In the genomic region with DNA sequence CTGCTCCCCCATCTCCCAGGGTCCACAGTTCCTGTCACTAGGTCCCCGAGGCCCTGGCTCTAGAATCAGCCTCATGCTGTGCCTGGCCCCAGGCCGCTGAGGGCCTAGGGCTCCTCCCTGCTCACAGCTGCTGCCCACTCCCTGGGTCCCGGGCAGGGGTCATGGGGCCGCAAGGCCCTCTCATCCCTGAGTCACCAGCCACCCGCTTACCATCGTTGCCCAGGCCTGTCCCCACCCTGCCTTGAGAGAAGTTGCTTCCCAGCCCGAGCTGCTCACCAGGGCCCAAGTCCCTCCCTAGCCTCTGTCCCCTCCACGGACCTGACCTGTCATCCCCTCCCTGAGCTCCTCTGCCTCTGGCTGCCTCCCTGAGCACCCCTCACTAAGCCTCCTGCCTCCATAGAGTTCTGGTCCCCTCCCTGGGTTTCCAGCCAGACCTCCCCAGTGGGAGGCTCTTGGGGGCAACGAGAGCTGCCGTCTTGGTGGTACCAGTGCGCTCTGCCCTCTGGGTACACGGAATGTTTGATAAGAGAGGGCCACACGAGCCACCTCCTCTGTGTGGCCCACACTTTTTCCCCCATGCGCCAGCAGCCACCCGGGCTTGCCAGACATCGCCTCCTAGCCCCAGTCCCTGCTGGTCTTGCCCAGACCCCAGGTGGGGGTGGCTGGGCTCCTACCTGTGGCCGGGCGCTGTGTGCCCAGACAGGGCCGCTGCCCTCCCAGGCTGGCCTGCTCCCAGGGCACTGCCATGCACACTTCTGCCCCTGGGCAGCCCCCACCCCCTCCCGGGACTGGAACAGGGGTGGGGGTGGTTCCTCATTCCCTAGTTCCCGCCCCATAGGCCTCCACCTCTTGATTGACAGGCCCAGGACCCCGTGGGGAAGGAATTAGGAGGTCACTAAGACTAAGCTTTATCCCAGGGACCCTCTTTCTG, we compare ENCODE assay signal across 20 cellular contexts. TPM values are rescaled to one million over a fixed set of nuclear protein-coding genes. Genes with fewer than 3 reads are reported as not detected.
DNase-seq lines count a peak whose midpoint lies in the region; ATAC-seq and TF ChIP-seq lines count a peak whose summit lies in the region.
"Had no signal": no experiment of that assay in that cellular context is flagged by ENCODE, and none has a peak within 500 bp of the region (broad histone marks: within the 10 kb centered on the region; RNA-seq: fewer than 3 reads in every experiment).

No MANE protein-coding gene starts in this region.

- no peak for TF ChIP-seq EP300 in sigmoid colon (IDR thresholded peaks at IDR 0.05)

- intact Hi-C loops in mammary epithelial cell (cut with micrococcal nuclease): no loop called here
- intact Hi-C loops in mucosa of descending colon (cut with DNase I, micrococcal nuclease): loop anchor here in 1 of 2 donors (10.0 kb wide), 1 partner anchor 72 kb away; no protein-coding TSS in a partner anchor
- intact Hi-C loops in sigmoid colon (cut with DNase I): no loop called here

- peak overlapping the region; percentile 56 for H3K4me2 ChIP-seq in mammary epithelial cell (ENCODE audit: insufficient read depth, low read depth, low read length)

- no peak for TF ChIP-seq CTCF in mammary epithelial cell (conservative IDR thresholded peaks at IDR 0.05 in 1 of 2, IDR thresholded peaks at IDR 0.05 in 1 of 2; ENCODE audit: extremely low read depth in 1 of 2, insufficient read depth in 1 of 2, low read depth in 1 of 2, low read length in 2 of 2)
- TF ChIP-seq CTCF in mucosa of descending colon (IDR thresholded peaks at IDR 0.05): no peak
- no peak for TF ChIP-seq CTCF in sigmoid colon (IDR thresholded peaks at IDR 0.05)

- in situ Hi-C loops in mammary epithelial cell (cut with MboI; ENCODE audit: low sequenced_read_pairs in 2 of 2): no loop called here

- H3K27me3 ChIP-seq in mammary epithelial cell (ENCODE audit: insufficient read depth, low read length) (no peaks in the 10 kb centered on the region), sigmoid colon (peaks cover 0 to 15% (median 8%) of the 10 kb centered on the region in 3 donors)

- peak; percentile 58 for DNase-seq in Ammon's horn (ENCODE audit: low spot score)
- DNase-seq in LHCN-M2 (ENCODE audit: low read depth): peak; percentile 91
- peak; percentile 46 for DNase-seq in mammary epithelial cell
- DNase-seq in mucosa of descending colon: no peak
- no peak for DNase-seq in NCI-H2107 (lab: John Stamatoyannopoulos, UW)
- DNase-seq in NCI-H2227 treated with DMSO at 0.1 percent for 48 hours (lab: John Stamatoyannopoulos, UW): no peak
- DNase-seq in activated naive CD4-positive, alpha-beta T cell treated with anti-CD3 and anti-CD28 coated beads, Interleukin-2, amount 50 U/mL, for 72 hours (ENCODE audit: low spot score in 2 of 2): no peak
- no peak for DNase-seq in sigmoid colon
- DNase-seq: activated CD8-positive, alpha-beta T cell treated with anti-CD3 and anti-CD28 coated beads, Interleukin-2, amount 10 ng/mL, durations not matched to agents 7 days and 5 days; amniotic stem cell; foreskin keratinocyte; KG1; mesenchymal stem cell; NCI-H1417 treated with DMSO at 0.1 percent for 48 hours; NCI-H345; stimulated activated naive CD4-positive, alpha-beta T cell; SW 1271; uterus had no signal

- no peaks in the 10 kb centered on the region for H4K20me1 ChIP-seq in mammary epithelial cell (ENCODE audit: insufficient read depth, low read length)

- WGBS in mammary epithelial cell (ENCODE audit: low coverage, missing lambda C conversion rate): 47% methylated on average over 9 of the region's 22 CpGs
- WGBS in sigmoid colon, 2 donors: 31 to 67% methylated on average over 22 of the region's 22 CpGs

- no peaks in the 10 kb centered on the region for H3K79me2 ChIP-seq in mammary epithelial cell (ENCODE audit: insufficient read depth, low read length)

- H3K27ac Mint-ChIP-seq in activated naive CD4-positive, alpha-beta T cell treated with anti-CD3 and anti-CD28 coated beads, Interleukin-2, amount 50 U/mL, for 72 hours: no peak overlapping the region
- H3K27ac Mint-ChIP-seq: activated CD8-positive, alpha-beta T cell treated with anti-CD3 and anti-CD28 coated beads, Interleukin-2, amount 10 ng/mL, durations not matched to agents 7 days and 5 days; activated T-helper 17 cell treated with anti-CD3 and anti-CD28 coated beads, Interleukin-2, amount 50 U/mL, for 72 hours had no signal

- H3K4me3 ChIP-seq in mammary epithelial cell (replicated peaks in 1 of 3; ENCODE audit: insufficient read depth in 1 of 3, low read depth in 2 of 3, low read length in 3 of 3) (no peak overlapping the region), mucosa of descending colon (no peak overlapping the region), sigmoid colon (no peak overlapping the region)
- H3K4me3 ChIP-seq: uterus had no signal

- H3K36me3 ChIP-seq in mammary epithelial cell (ENCODE audit: insufficient read depth, low read length): no peaks in the 10 kb centered on the region
- H3K36me3 ChIP-seq in mucosa of descending colon (ENCODE audit: low read depth): no peaks in the 10 kb centered on the region
- H3K36me3 ChIP-seq in sigmoid colon: no peaks in the 10 kb centered on the region
- H3K36me3 ChIP-seq: uterus had no signal

- H3K27ac ChIP-seq in mammary epithelial cell (ENCODE audit: insufficient read depth, low read depth, low read length) (no peak overlapping the region), sigmoid colon (no peak overlapping the region)
- H3K27ac ChIP-seq: foreskin keratinocyte, uterus had no signal

- H3K9me3 Mint-ChIP-seq in activated naive CD4-positive, alpha-beta T cell treated with anti-CD3 and anti-CD28 coated beads, Interleukin-2, amount 50 U/mL, for 72 hours: no peaks in the 10 kb centered on the region
- H3K9me3 Mint-ChIP-seq: activated T-helper 17 cell treated with anti-CD3 and anti-CD28 coated beads, Interleukin-2, amount 50 U/mL, for 72 hours had no signal

- no TSS peak for BruUV-seq in mammary epithelial cell (replicated peaks; lab: Mats Ljungman, UMichigan)

- no peak for TF ChIP-seq POLR2A in sigmoid colon (IDR thresholded peaks at IDR 0.05)

- CTCF ChIA-PET in mammary epithelial cell (lab: Charles Lee; ENCODE audit: low non-redundant PET): no interaction called here

- H3K9ac ChIP-seq in mammary epithelial cell (ENCODE audit: insufficient read depth, low read length): no peak overlapping the region

- H3K4me1 ChIP-seq in mammary epithelial cell (ENCODE audit: insufficient read depth, low read length): peaks cover 9% of the 10 kb centered on the region
- no peaks in the 10 kb centered on the region for H3K4me1 ChIP-seq in mucosa of descending colon (ENCODE audit: low read depth)
- peaks cover 0 to 6% (median 3%) of the 10 kb centered on the region in 4 donors for H3K4me1 ChIP-seq in sigmoid colon
- H3K4me1 ChIP-seq: foreskin keratinocyte, uterus had no signal

- H2AFZ ChIP-seq in mammary epithelial cell (ENCODE audit: low read depth, low read length): peak overlapping the region; percentile 56

- peak; percentile 14 for ATAC-seq in mucosa of descending colon
- ATAC-seq in activated naive CD4-positive, alpha-beta T cell treated with anti-CD3 and anti-CD28 coated beads, Interleukin-2, amount 50 U/mL, for 72 hours: no peak
- ATAC-seq: activated CD8-positive, alpha-beta T cell treated with anti-CD3 and anti-CD28 coated beads, Interleukin-2, amount 10 ng/mL, durations not matched to agents 7 days and 5 days; activated T-helper 17 cell treated with anti-CD3 and anti-CD28 coated beads, Interleukin-2, amount 50 U/mL, for 72 hours; foreskin keratinocyte had no signal

- H3K36me3 Mint-ChIP-seq in activated naive CD4-positive, alpha-beta T cell treated with anti-CD3 and anti-CD28 coated beads, Interleukin-2, amount 50 U/mL, for 72 hours: no peaks in the 10 kb centered on the region

- dilution Hi-C loops in mammary epithelial cell (cut with HindIII; ENCODE audit: low sequenced_read_pairs): loop anchor here (5.0 kb wide), 4 partner anchors 36 to 109 kb away; no protein-coding TSS in a partner anchor

- H3K9me3 ChIP-seq in mammary epithelial cell (replicated peaks; ENCODE audit: insufficient read depth, low read length): no peaks in the 10 kb centered on the region
- H3K9me3 ChIP-seq in mucosa of descending colon: no peaks in the 10 kb centered on the region
- no peaks in the 10 kb centered on the region for H3K9me3 ChIP-seq in sigmoid colon
- H3K9me3 ChIP-seq: uterus had no signal

RNA-seq across cellular contexts. Expression of gene MLXIPL, which starts 21.3 kb away (rescaled TPM):
- total RNA-seq in LHCN-M2 (2014; rRNA removed) (0.13 and 0.63 TPM in 2 replicates), mammary epithelial cell (1 to 10 TPM in 1 of 2 donors, not detected in 1; 1.5 TPM), mucosa of descending colon (10 to 100 TPM; 13.3 to 18.0 (median 15.1) TPM), sigmoid colon (10 to 100 TPM in 2 of 4 donors, 1 to 10 TPM in 2; 2.5 to 15.0 (median 10.8) TPM)
- polyA plus RNA-seq in LHCN-M2 (2012): 0.07 TPM
- polyA plus RNA-seq in mammary epithelial cell (0.10 TPM), sigmoid colon (10 to 100 TPM in 1 of 3 donors, 1 to 10 TPM in 2; 1.6 to 11.9 (median 4.8) TPM)
- polyA minus RNA-seq in mammary epithelial cell: not detected
- not detected for total RNA-seq in activated naive CD4-positive, alpha-beta T cell treated with anti-CD3 and anti-CD28 coated beads, Interleukin-2, amount 50 U/mL, for 72 hours
- total RNA-seq: activated CD8-positive, alpha-beta T cell treated with anti-CD3 and anti-CD28 coated beads, Interleukin-2, amount 10 ng/mL, durations not matched to agents 7 days and 5 days; activated T-helper 17 cell treated with anti-CD3 and anti-CD28 coated beads, Interleukin-2, amount 50 U/mL, for 72 hours had no signal
- polyA plus RNA-seq: AG04450 had no signal

RNA-seq across cellular contexts. Expression of gene TBL2, which starts 24.6 kb away (rescaled TPM):
- 147 and 171 TPM in 2 replicates for total RNA-seq in LHCN-M2 (2014; rRNA removed)
- polyA plus RNA-seq in LHCN-M2 (2012): 54.2 TPM
- 10 to 100 TPM; 30.0 to 34.5 TPM for total RNA-seq in mammary epithelial cell
- polyA plus RNA-seq in mammary epithelial cell: 36.8 TPM
- 41.8 TPM for polyA minus RNA-seq in mammary epithelial cell
- total RNA-seq in mucosa of descending colon: 10 to 100 TPM; 25.4 to 42.4 (median 31.1) TPM
- 10 to 100 TPM; 33.3 to 35.2 TPM for total RNA-seq in activated naive CD4-positive, alpha-beta T cell treated with anti-CD3 and anti-CD28 coated beads, Interleukin-2, amount 50 U/mL, for 72 hours
- total RNA-seq in sigmoid colon: 10 to 100 TPM; 17.1 to 29.6 (median 26.9) TPM
- 10 to 100 TPM in 1 of 3 donors, 1 to 10 TPM in 2; 5.4 to 28.2 (median 6.2) TPM for polyA plus RNA-seq in sigmoid colon

RNA-seq across cellular contexts. Expression of gene BCL7B, which starts 45.5 kb away (rescaled TPM):
- total RNA-seq in LHCN-M2 (2014; rRNA removed): 67.7 and 71.0 TPM in 2 replicates
- 61.6 TPM for polyA plus RNA-seq in LHCN-M2 (2012)
- 10 to 100 TPM; 25.5 to 57.8 TPM for total RNA-seq in mammary epithelial cell
- 61.3 TPM for polyA plus RNA-seq in mammary epithelial cell
- polyA minus RNA-seq in mammary epithelial cell: 31.0 TPM
- total RNA-seq in mucosa of descending colon: 100 to 1,000 TPM in 1 of 3 donors, 10 to 100 TPM in 2; 59.3 to 112 (median 62.0) TPM
- 10 to 100 TPM; 51.5 to 60.1 TPM for total RNA-seq in activated naive CD4-positive, alpha-beta T cell treated with anti-CD3 and anti-CD28 coated beads, Interleukin-2, amount 50 U/mL, for 72 hours
- total RNA-seq in sigmoid colon: 100 to 1,000 TPM; 113 to 155 (median 129) TPM
- 100 to 1,000 TPM in 1 of 3 donors, 10 to 100 TPM in 2; 58.1 to 114 (median 95.7) TPM for polyA plus RNA-seq in sigmoid colon

Comparison
In these comparisons a context has a peak if more than half of its experiments do, and no peak if none do; other contexts are left out.
1. DNase-seq: peak in Ammon's horn (single experiment), LHCN-M2 (single experiment) and mammary epithelial cell (single experiment); none in mucosa of descending colon (0 of 3), NCI-H2107 (single experiment), NCI-H2227 treated with DMSO at 0.1 percent for 48 hours (single experiment), activated naive CD4-positive, alpha-beta T cell treated with anti-CD3 and anti-CD28 coated beads, Interleukin-2, amount 50 U/mL, for 72 hours (0 of 2) and sigmoid colon (single experiment).